8 cellular contexts compared by ENCODE assay signal in genomic region chr10:102449321-102450123, GRCh38. TPM values are rescaled to one million over a fixed set of nuclear protein-coding genes. Genes with fewer than 3 reads are reported as not detected.
DNase-seq lines count a peak whose midpoint lies in the region; ATAC-seq and TF ChIP-seq lines count a peak whose summit lies in the region.

No MANE protein-coding gene starts in this region.

- H3K27me3 Mint-ChIP-seq in naive thymus-derived CD8-positive, alpha-beta T cell = no peaks in the 10 kb centered on the region

- ATAC-seq in GM18909 (IDR thresholded peaks at IDR 0.05; ENCODE audit: poor library complexity, unreplicated experiment) (peak; percentile 42), HG03565 (IDR thresholded peaks at IDR 0.05; ENCODE audit: unreplicated experiment) (peak; percentile 35)
- ATAC-seq in naive thymus-derived CD8-positive, alpha-beta T cell = peak; percentile 64 to 68

- CTCF ChIA-PET in A673 (lab: Charles Lee) = interaction anchor here (0.7 kb wide), 1 partner anchor 280 kb away, joined by 6 read pairs; no protein-coding TSS in a partner anchor

- peak overlapping the region; percentile 79 to 98 (median 95) for H3K27ac Mint-ChIP-seq in naive thymus-derived CD8-positive, alpha-beta T cell

- H3K9me3 ChIP-seq in A673 (ENCODE audit: low read depth, low read length, poor library complexity, severe bottlenecking) = no peaks in the 10 kb centered on the region

- intact Hi-C loops in A673 (cut with micrococcal nuclease; ENCODE audit: unreplicated experiment) = no loop called here

- no TSS peak for BruUV-seq in A673 (replicated peaks; lab: Mats Ljungman, UMichigan)

- H3K36me3 ChIP-seq in A673 (ENCODE audit: insufficient read depth, low read length, poor library complexity, severe bottlenecking) = peaks cover 5% of the 10 kb centered on the region

- H3K4me1 Mint-ChIP-seq in naive thymus-derived CD8-positive, alpha-beta T cell = peaks cover 12 to 32% (median 26%) of the 10 kb centered on the region in 4 donors

- peaks cover 6% of the 10 kb centered on the region for H3K4me1 ChIP-seq in A673 (ENCODE audit: insufficient read depth, low read length, poor library complexity, severe bottlenecking)

- TF ChIP-seq CTCF in A673 (conservative IDR thresholded peaks at IDR 0.05; ENCODE audit: low read depth, low read length) = no peak

- peak overlapping the region; percentile 89 to 97 (median 93) for H3K4me3 Mint-ChIP-seq in naive thymus-derived CD8-positive, alpha-beta T cell

- no peaks in the 10 kb centered on the region for H3K27me3 ChIP-seq in A673 (replicated peaks; ENCODE audit: insufficient read depth, low read depth, low read length, poor library complexity)

- DNase-seq in A673 (ENCODE audit: low spot score) (peak; percentile 74), NOMO-1 (lab: John Stamatoyannopoulos, UW; ENCODE audit: unreplicated experiment in 2 of 2) (peak; percentile 46 to 53), epithelial cell of prostate (ENCODE audit: low read depth, low spot score) (peak; percentile 50)
- DNase-seq in activated CD8-positive, alpha-beta memory T cell treated with anti-CD3 and anti-CD28 coated beads, Interleukin-2, amount 50 U/mL, for 48 hours = peak; percentile 85
- peak; percentile 70 to 93 (median 82) for DNase-seq in naive thymus-derived CD8-positive, alpha-beta T cell
- peak; percentile 87 for DNase-seq in stimulated activated naive CD4-positive, alpha-beta T cell treated with Interleukin-2 at 50 U/mL for 16 hours (lab: John Stamatoyannopoulos, UW)

- H3K9me3 Mint-ChIP-seq in naive thymus-derived CD8-positive, alpha-beta T cell = no peaks in the 10 kb centered on the region

- peaks cover 0 to 16% (median 0%) of the 10 kb centered on the region in 3 donors for H3K36me3 Mint-ChIP-seq in naive thymus-derived CD8-positive, alpha-beta T cell

- POLR2A ChIA-PET in A673 (lab: Charles Lee; ENCODE audit: low non-redundant PET) = interaction anchor here (0.7 kb wide), 1 partner anchor 17 kb away, joined by 4 read pairs; the partner anchor contains the start of gene CUEDC2
- POLR2A ChIA-PET in naive thymus-derived CD8-positive, alpha-beta T cell (lab: Charles Lee) = interaction anchor here (1.0 to 6.9 kb wide), 24 partner anchors 8 to 631 kb away, joined by 3 to 184 read pairs (median 7); partner anchors contain the start of genes ACTR1A, CUEDC2, FBXL15 and NFKB2

- H3K4me3 ChIP-seq in A673 (ENCODE audit: low read depth, low read length, poor library complexity, severe bottlenecking) = peak overlapping the region; percentile 89

- H3K27ac ChIP-seq in A673 (ENCODE audit: low read depth, low read length, poor library complexity, severe bottlenecking) = peak overlapping the region; percentile 82
- peak overlapping the region; percentile 82 for H3K27ac ChIP-seq in epithelial cell of prostate

RNA-seq across cellular contexts. Expression of gene C10orf95, which starts 1.8 kb away (rescaled TPM):
- 0.42 TPM in 1 of 2 replicates, not detected in the other for total RNA-seq in A673 (2021)
- under 1 TPM; 0.52 to 0.73 TPM for total RNA-seq in naive thymus-derived CD8-positive, alpha-beta T cell
- polyA plus RNA-seq in naive thymus-derived CD8-positive, alpha-beta T cell = under 1 TPM; 0.68 to 0.97 (median 0.68) TPM

RNA-seq across cellular contexts. Expression of gene CUEDC2, which starts 17.1 kb away (rescaled TPM):
- total RNA-seq in A673 (2021) = 63.7 and 72.1 TPM in 2 replicates
- 10 to 100 TPM; 36.5 to 41.7 TPM for total RNA-seq in naive thymus-derived CD8-positive, alpha-beta T cell
- polyA plus RNA-seq in naive thymus-derived CD8-positive, alpha-beta T cell = 10 to 100 TPM; 60.6 to 76.9 (median 70.8) TPM

RNA-seq across cellular contexts. Expression of gene FBXL15, which starts 28.9 kb away (rescaled TPM):
- 8.9 and 11.6 TPM in 2 replicates for total RNA-seq in A673 (2021)
- 10 to 100 TPM; 18.7 to 21.1 TPM for total RNA-seq in naive thymus-derived CD8-positive, alpha-beta T cell
- polyA plus RNA-seq in naive thymus-derived CD8-positive, alpha-beta T cell = 10 to 100 TPM; 26.8 to 35.5 (median 28.5) TPM

RNA-seq across cellular contexts. Expression of gene PSD, which starts 30.9 kb away (rescaled TPM):
- total RNA-seq in A673 (2021) = 5.8 and 7.3 TPM in 2 replicates
- total RNA-seq in naive thymus-derived CD8-positive, alpha-beta T cell = 10 to 100 TPM; 11.9 to 13.3 TPM
- 1 to 10 TPM; 4.9 to 5.9 (median 5.3) TPM for polyA plus RNA-seq in naive thymus-derived CD8-positive, alpha-beta T cell

RNA-seq across cellular contexts. Expression of gene ACTR1A, which starts 53.0 kb away (rescaled TPM):
- total RNA-seq in A673 (2021) = 128 and 130 TPM in 2 replicates
- total RNA-seq in naive thymus-derived CD8-positive, alpha-beta T cell = 10 to 100 TPM; 50.7 to 57.4 TPM
- polyA plus RNA-seq in naive thymus-derived CD8-positive, alpha-beta T cell = 10 to 100 TPM; 45.9 to 60.7 (median 55.4) TPM

Comparison
In these comparisons a context has a peak if more than half of its experiments do, and no peak if none do; other contexts are left out.
1. Peak in every context shown above with its lines: DNase-seq, ATAC-seq, H3K4me3 ChIP-seq and H3K27ac ChIP-seq.